In the genomic region with DNA sequence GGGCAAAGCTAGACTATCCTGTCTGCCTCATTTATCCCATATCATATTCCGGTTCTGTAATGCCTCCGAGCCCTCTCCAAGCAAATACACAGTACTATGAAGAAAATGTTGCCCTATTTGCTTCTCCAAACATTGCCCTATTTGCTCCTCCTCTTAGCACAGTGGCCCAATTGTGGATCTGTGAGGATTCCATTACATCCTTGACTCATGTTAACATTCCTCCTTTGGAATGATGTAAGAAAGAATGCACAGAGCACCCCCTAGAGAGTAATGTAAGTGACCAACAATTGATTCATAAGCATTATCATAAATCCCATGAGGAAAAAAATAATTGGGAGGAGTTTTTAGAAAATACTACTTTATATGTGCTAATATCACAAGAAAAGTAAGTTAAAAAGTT, we compare ENCODE assay signal across 14 cellular contexts. TPM values are rescaled to one million over a fixed set of nuclear protein-coding genes. Genes with fewer than 3 reads are reported as not detected.
DNase-seq lines count a peak whose midpoint lies in the region; ATAC-seq and TF ChIP-seq lines count a peak whose summit lies in the region.
"Had no signal": no experiment of that assay in that cellular context is flagged by ENCODE, and none has a peak within 500 bp of the region (broad histone marks: within the 10 kb centered on the region; RNA-seq: fewer than 3 reads in every experiment).

No MANE protein-coding gene starts in this region.

- intact Hi-C loops in posterior vena cava (cut with DNase I), result no loop called here

- no peak for ATAC-seq in GM21717 (IDR thresholded peaks at IDR 0.05; ENCODE audit: unreplicated experiment)
- ATAC-seq in GM21360 (IDR thresholded peaks at IDR 0.05; ENCODE audit: unreplicated experiment), result no peak

- H3K4me3 ChIP-seq in epithelial cell of esophagus (ENCODE audit: low read length), result no peak overlapping the region

- DNase-seq in GM04503 (ENCODE audit: low read depth) (peak; percentile 11), NCI-H460 (ENCODE audit: extremely low read depth, low read depth) (peak; percentile 40), epithelial cell of esophagus (ENCODE audit: low read depth) (peak; percentile 71), renal cortical epithelial cell (ENCODE audit: low read depth) (peak; percentile 60), posterior vena cava (ENCODE audit: low spot score) (no peak)
- DNase-seq: activated naive CD8-positive, alpha-beta T cell treated with anti-CD3 and anti-CD28 coated beads, Interleukin-2, amount 10 ng/mL, durations not matched to agents 7 days and 5 days; DMS153; effector CD8-positive, alpha-beta T cell; NCI-H1105 treated with DMSO at 0.1 percent for 48 hours; nephron progenitor cell; stimulated activated CD4-positive, alpha-beta T cell treated with anti-CD3 and anti-CD28 coated beads, Interleukin-15, amount 100 ng/mL, for 24 hours had no signal

- TF ChIP-seq CTCF in epithelial cell of esophagus (IDR thresholded peaks at IDR 0.05; ENCODE audit: insufficient read depth, low read depth, low read length, missing control alignments), result no peak

RNA-seq across cellular contexts. Expression of a gene that starts 11.3 kb away (rescaled TPM):
- 0.23 and 0.57 TPM in 2 replicates for total RNA-seq in NCI-H460 (2014; rRNA removed; shearing (Covaris generic))
- polyA plus RNA-seq in NCI-H460 (2014; cell fraction: nucleus; rRNA removed), result not detected in 2 replicates
- total RNA-seq in renal cortical epithelial cell (8.9 and 15.3 TPM in 2 replicates), posterior vena cava (1 to 10 TPM; 2.9 to 3.8 TPM)
- total RNA-seq: activated naive CD8-positive, alpha-beta T cell treated with anti-CD3 and anti-CD28 coated beads, Interleukin-2, amount 10 ng/mL, durations not matched to agents 7 days and 5 days; T-helper 2 cell treated with Interferon-gamma antibody and Interleukin-4, amounts not matched to agents 100 ng/mL and 5 ng/mL, for 36 hours had no signal
